ENCODE assay signal across 14 cellular contexts in the genomic region with DNA sequence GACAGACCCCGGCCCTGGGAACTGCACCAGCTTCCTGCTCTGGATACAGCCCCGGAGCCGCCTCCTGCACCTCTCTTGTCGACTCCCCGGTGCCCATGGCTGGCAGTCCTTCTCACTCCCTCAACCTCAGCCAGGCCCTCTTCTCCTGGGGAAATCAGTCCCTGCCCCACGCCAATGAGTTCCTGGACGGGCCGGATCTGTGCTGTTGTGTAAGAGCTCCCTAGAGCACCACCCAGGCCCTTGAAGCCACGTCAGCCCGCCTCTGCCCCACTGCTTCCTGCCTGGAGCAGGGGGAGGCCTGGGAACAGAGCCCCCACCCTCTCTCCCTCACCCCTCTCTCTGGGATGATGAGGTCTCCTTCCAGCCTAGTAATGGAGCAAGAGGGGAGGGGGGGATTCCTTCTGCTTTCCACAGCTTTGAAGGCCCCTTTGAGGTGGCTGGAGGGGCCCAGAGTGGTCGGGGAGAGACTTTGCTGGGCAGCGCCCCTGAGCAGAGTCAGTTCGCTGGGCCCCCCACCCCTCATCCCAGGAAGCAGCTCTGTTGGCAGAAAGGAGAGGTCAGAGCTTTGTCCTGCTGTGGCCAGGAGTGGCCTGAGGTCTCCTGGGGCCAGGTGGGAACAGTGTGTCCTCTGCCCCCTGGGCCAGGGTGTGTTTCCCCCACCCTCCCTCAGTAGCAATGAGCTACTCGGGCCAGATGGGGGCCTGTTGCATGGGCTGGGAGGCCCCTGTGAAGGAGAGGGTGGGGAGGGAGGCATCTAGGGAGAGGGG. TPM values are rescaled to one million over a fixed set of nuclear protein-coding genes. Genes with fewer than 3 reads are reported as not detected.
DNase-seq lines count a peak whose midpoint lies in the region; ATAC-seq and TF ChIP-seq lines count a peak whose summit lies in the region.
"Had no signal": no experiment of that assay in that cellular context is flagged by ENCODE, and none has a peak within 500 bp of the region (broad histone marks: within the 10 kb centered on the region; RNA-seq: fewer than 3 reads in every experiment).

No MANE protein-coding gene starts in this region.

- TF ChIP-seq CTCF in AG10803 (conservative IDR thresholded peaks at IDR 0.05; ENCODE audit: low read length) (no peak), HEK293 (tag by site-specific recombination; IDR thresholded peaks at IDR 0.05) (no peak)

- H3K27me3 Mint-ChIP-seq in naive thymus-derived CD8-positive, alpha-beta T cell = no peaks in the 10 kb centered on the region
- no peaks in the 10 kb centered on the region for H3K27me3 Mint-ChIP-seq in effector memory CD8-positive, alpha-beta T cell
- H3K27me3 Mint-ChIP-seq: CD4-positive, alpha-beta memory T cell had no signal

- peaks cover 13 to 48% (median 43%) of the 10 kb centered on the region in 4 donors for H3K4me1 Mint-ChIP-seq in naive thymus-derived CD8-positive, alpha-beta T cell
- H3K4me1 Mint-ChIP-seq in effector memory CD8-positive, alpha-beta T cell (ENCODE audit: low read depth in 2 of 2) = peaks cover 33 to 35% of the 10 kb centered on the region in 2 donors

- H3K36me3 Mint-ChIP-seq in naive thymus-derived CD8-positive, alpha-beta T cell = peaks cover 0 to 37% (median 11%) of the 10 kb centered on the region in 3 donors
- H3K36me3 Mint-ChIP-seq in effector memory CD8-positive, alpha-beta T cell (ENCODE audit: insufficient read depth) = peaks cover 37% of the 10 kb centered on the region

- CTCF ChIA-PET in HEK293 (lab: Yijun Ruan, JAX) = interaction anchor here (1.6 kb wide), 1 partner anchor 11 kb away, joined by 3 read pairs; no protein-coding TSS in a partner anchor

- H3K36me3 ChIP-seq in HEK293 (ENCODE audit: control insufficient read depth in 2 of 2, insufficient read depth in 1 of 2, low read length in 2 of 2) = no peaks in the 10 kb centered on the region
- H3K36me3 ChIP-seq: HAP-1, right lobe of liver had no signal

- peak; percentile 29 for DNase-seq in AG10803 (ENCODE audit: low read depth)
- DNase-seq in naive thymus-derived CD8-positive, alpha-beta T cell = no peak
- no peak for DNase-seq in cerebellar nuclear complex (lab: John Stamatoyannopoulos, UW)
- no peak for DNase-seq in effector memory CD8-positive, alpha-beta T cell
- DNase-seq: activated gamma-delta T cell had no signal

- H3K4me1 ChIP-seq in HEK293 (ENCODE audit: control insufficient read depth, insufficient read depth, low read length) = no peaks in the 10 kb centered on the region; the same call in 1 of the 2 replicates
- H3K4me1 ChIP-seq: HAP-1 had no signal

- H3K4me3 ChIP-seq in AG10803 (ENCODE audit: low read length) (no peak overlapping the region), HEK293 (ENCODE audit: low read depth, low read length) (no peak overlapping the region)
- H3K4me3 ChIP-seq: HAP-1, right lobe of liver had no signal

- POLR2A ChIA-PET in HEK293 (lab: Yijun Ruan, JAX) = no interaction called here
- POLR2A ChIA-PET in naive thymus-derived CD8-positive, alpha-beta T cell (lab: Charles Lee) = interaction anchor here (1.2 to 8.1 kb wide), 3 partner anchors 15 to 83 kb away, joined by 3 to 150 read pairs (median 5); a partner anchor contains a TSS

- ATAC-seq in esophagus mucosa = peak; percentile 54
- no peak for ATAC-seq in naive thymus-derived CD8-positive, alpha-beta T cell
- ATAC-seq in GM21717 (IDR thresholded peaks at IDR 0.05; ENCODE audit: unreplicated experiment) = no peak
- ATAC-seq in GM18907 (IDR thresholded peaks at IDR 0.05; ENCODE audit: unreplicated experiment) = no peak
- no peak for ATAC-seq in effector memory CD8-positive, alpha-beta T cell (replicated peaks)

- H3K4me3 Mint-ChIP-seq in naive thymus-derived CD8-positive, alpha-beta T cell = no peak overlapping the region
- H3K4me3 Mint-ChIP-seq in effector memory CD8-positive, alpha-beta T cell = no peak overlapping the region
- H3K4me3 Mint-ChIP-seq: CD4-positive, alpha-beta memory T cell had no signal

- peak overlapping the region in 8 of 10 donors; percentile 17 to 67 (median 42) for H3K27ac Mint-ChIP-seq in naive thymus-derived CD8-positive, alpha-beta T cell
- H3K27ac Mint-ChIP-seq in effector memory CD8-positive, alpha-beta T cell = peak overlapping the region in 1 of 2 donors; percentile 73

- H3K27ac ChIP-seq in HEK293 (ENCODE audit: extremely low read depth, low read depth, low read length) = no peak overlapping the region
- H3K27ac ChIP-seq: KMS-11, right lobe of liver, VCaP had no signal

- H3K9me3 Mint-ChIP-seq in naive thymus-derived CD8-positive, alpha-beta T cell = no peaks in the 10 kb centered on the region
- H3K9me3 Mint-ChIP-seq in effector memory CD8-positive, alpha-beta T cell = no peaks in the 10 kb centered on the region

- no peaks in the 10 kb centered on the region for H3K9me3 ChIP-seq in HEK293 (ENCODE audit: control insufficient read depth, insufficient read depth, low read depth, low read length)
- H3K9me3 ChIP-seq: HAP-1, right lobe of liver had no signal

TF ChIP-seq in HEK293, 187 proteins besides CTCF, POLR2A, EP300 and RAD21:
- TF ChIP-seq GLIS2 (tag by site-specific recombination; IDR thresholded peaks at IDR 0.05) = 0 out of 2 replicates have a peak, but pooled peaks have one; percentile 12
- no peak for TF ChIP-seq ZNF214 (tag by site-specific recombination; IDR thresholded peaks at IDR 0.05; ENCODE audit: borderline replicate concordance)
- no peak for TF ChIP-seq ZNF114 (tag by site-specific recombination; IDR thresholded peaks at IDR 0.05)

RNA-seq across cellular contexts. Expression of a gene that starts 3.8 kb away (rescaled TPM):
- total RNA-seq in esophagus mucosa = not detected
- under 1 TPM in 1 of 2 experiments, not detected in 1; 0.30 TPM for total RNA-seq in naive thymus-derived CD8-positive, alpha-beta T cell
- 1 to 10 TPM; 3.4 to 4.6 (median 3.7) TPM for polyA plus RNA-seq in naive thymus-derived CD8-positive, alpha-beta T cell

RNA-seq across cellular contexts. Expression of a gene that starts 18.5 kb away (rescaled TPM):
- total RNA-seq in esophagus mucosa = 3.5 TPM
- total RNA-seq in naive thymus-derived CD8-positive, alpha-beta T cell = 10 to 100 TPM; 89.2 to 89.3 TPM
- 100 to 1,000 TPM; 218 to 306 (median 289) TPM for polyA plus RNA-seq in naive thymus-derived CD8-positive, alpha-beta T cell

RNA-seq across cellular contexts. Expression of a gene that starts 29.2 kb away (rescaled TPM):
- 0.12 TPM for total RNA-seq in esophagus mucosa
- total RNA-seq in naive thymus-derived CD8-positive, alpha-beta T cell = under 1 TPM; 0.05 to 0.22 TPM
- polyA plus RNA-seq in naive thymus-derived CD8-positive, alpha-beta T cell = not detected
- polyA plus RNA-seq: CD4-positive, alpha-beta memory T cell had no signal

Comparison
In these comparisons a context has a peak if more than half of its experiments do, and no peak if none do; other contexts are left out.
1. RNA of a gene that starts 18.5 kb away (total RNA-seq): 89.2 to 89.3 TPM in naive thymus-derived CD8-positive, alpha-beta T cell; 3.5 TPM in esophagus mucosa (single experiment); every median in the first group is over 10 times any median in the second.